ENCODE assay signal across 29 cellular contexts in the genomic region with DNA sequence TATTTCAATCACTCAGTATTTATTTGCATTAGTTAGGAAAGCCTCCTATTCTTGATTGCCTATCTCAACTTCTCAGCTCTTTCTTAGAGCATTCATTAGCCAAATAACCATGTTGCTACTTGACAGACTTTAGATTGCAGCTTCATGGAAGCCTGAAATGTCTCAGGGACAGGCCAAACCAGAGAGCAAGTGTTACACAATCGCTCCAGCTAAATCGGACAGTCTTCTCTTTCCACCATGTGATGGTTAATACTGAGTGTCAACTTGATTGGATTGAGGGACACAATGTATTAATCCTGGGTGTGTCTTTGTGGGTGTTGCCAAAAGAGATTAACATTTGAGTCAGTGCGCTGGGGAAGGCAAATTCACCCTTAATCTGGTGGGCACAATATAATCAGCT.
"Had no signal": no experiment of that assay in that cellular context is flagged by ENCODE, and none has a peak within 500 bp of the region (broad histone marks: within the 10 kb centered on the region; RNA-seq: fewer than 3 reads in every experiment).

No MANE protein-coding gene starts in this region.

- H3K4me1 Mint-ChIP-seq: activated B cell treated with CpG ODN at 0.5 μM for 24 hours; activated naive CD4-positive, alpha-beta T cell treated with anti-CD3 and anti-CD28 coated beads, Interleukin-2, amount 50 U/mL, for 24 hours; central memory CD8-positive, alpha-beta T cell had no signal

- H3K36me3 ChIP-seq: ascending aorta, Peyer's patch, SJSA1 had no signal

- DNase-seq: activated B cell treated with CpG ODN at 0.5 μM for 24 hours; activated CD4-positive, alpha-beta T cell treated with anti-CD3 and anti-CD28 coated beads for 1 hour; activated CD4-positive, alpha-beta T cell treated with anti-CD3 and anti-CD28 coated beads, Interleukin-2, amount 10 ng/mL, durations not matched to agents 24 days and 14 days; activated CD4-positive, alpha-beta T cell treated with anti-CD3 and anti-CD28 coated beads, Interleukin-2, amount 50 U/mL, for 48 hours; activated CD8-positive, alpha-beta memory T cell treated with anti-CD3 and anti-CD28 coated beads, Interleukin-2, amount 10 ng/mL, durations not matched to agents 7 days and 5 days; activated effector memory CD4-positive, alpha-beta T cell treated with Interleukin-2 at 50 U/mL for 16 hours; activated naive CD4-positive, alpha-beta T cell; activated T-cell treated with anti-CD3 and anti-CD28 coated beads, Interleukin-2, amount 50 U/mL, for 24 hours; amniotic stem cell; body of pancreas; NCI-H1092; NCI-H1417; NCI-H2029; NCI-H2107; NCI-H2171 treated with DMSO at 0.1 percent for 48 hours; NCI-H345; NCI-H510A; NCI-H526 treated with DMSO at 0.1 percent for 48 hours; Peyer's patch; SHP77; SW 1271 had no signal

- H3K4me3 ChIP-seq: ascending aorta, body of pancreas, Peyer's patch, SJSA1 had no signal

- H3K9me3 ChIP-seq: ascending aorta, body of pancreas, Peyer's patch, SJSA1 had no signal

- H3K27ac Mint-ChIP-seq: activated B cell treated with CpG ODN at 0.5 μM for 24 hours; activated CD4-positive, alpha-beta T cell treated with anti-CD3 and anti-CD28 coated beads, Interleukin-2, amount 10 ng/mL, durations not matched to agents 24 days and 14 days; activated CD8-positive, alpha-beta memory T cell treated with anti-CD3 and anti-CD28 coated beads, Interleukin-2, amount 10 ng/mL, durations not matched to agents 7 days and 5 days; activated naive CD4-positive, alpha-beta T cell treated with anti-CD3 and anti-CD28 coated beads, Interleukin-2, amount 50 U/mL, for 24 hours; activated T-cell treated with anti-CD3 and anti-CD28 coated beads, Interleukin-2, amount 50 U/mL, for 24 hours; activated T-helper 1 cell treated with anti-CD3 and anti-CD28 coated beads, Interleukin-12 subunit alpha, Interleukin-12 subunit beta, Interleukin-2, Interleukin-4 antibody, amounts not matched to agents 30 ng/mL and 10 ng/mL and 1 ng/mL, durations not matched to agents 14 hours and 24 hours and 36 hours had no signal

- H3K4me3 Mint-ChIP-seq: activated B cell treated with CpG ODN at 0.5 μM for 24 hours; activated CD4-positive, alpha-beta T cell treated with anti-CD3 and anti-CD28 coated beads, Interleukin-2, amount 10 ng/mL, durations not matched to agents 24 days and 14 days; activated CD8-positive, alpha-beta memory T cell treated with anti-CD3 and anti-CD28 coated beads, Interleukin-2, amount 10 ng/mL, durations not matched to agents 7 days and 5 days; activated naive CD4-positive, alpha-beta T cell treated with anti-CD3 and anti-CD28 coated beads, Interleukin-2, amount 50 U/mL, for 24 hours; activated T-cell treated with anti-CD3 and anti-CD28 coated beads, Interleukin-2, amount 50 U/mL, for 24 hours; activated T-helper 1 cell treated with anti-CD3 and anti-CD28 coated beads, Interleukin-12 subunit alpha, Interleukin-12 subunit beta, Interleukin-2, Interleukin-4 antibody, amounts not matched to agents 30 ng/mL and 10 ng/mL and 1 ng/mL, durations not matched to agents 14 hours and 24 hours and 36 hours; central memory CD8-positive, alpha-beta T cell had no signal

- H3K4me1 ChIP-seq: body of pancreas, Peyer's patch had no signal

- H3K27me3 ChIP-seq: ascending aorta, body of pancreas, Peyer's patch, SJSA1 had no signal

- H3K36me3 Mint-ChIP-seq: activated naive CD4-positive, alpha-beta T cell treated with anti-CD3 and anti-CD28 coated beads, Interleukin-2, amount 50 U/mL, for 24 hours had no signal

- H3K27me3 Mint-ChIP-seq: activated CD8-positive, alpha-beta memory T cell treated with anti-CD3 and anti-CD28 coated beads, Interleukin-2, amount 10 ng/mL, durations not matched to agents 7 days and 5 days had no signal

- ATAC-seq: activated CD8-positive, alpha-beta memory T cell treated with anti-CD3 and anti-CD28 coated beads, Interleukin-2, amount 10 ng/mL, durations not matched to agents 7 days and 5 days; body of pancreas; SK-N-SH treated with all-trans-retinoic acid at 6 μM for 48 hours had no signal

- H3K27ac ChIP-seq: ascending aorta, body of pancreas, KMS-11, Peyer's patch, RWPE1, SJSA1 had no signal

- H3K9me3 Mint-ChIP-seq: activated B cell treated with CpG ODN at 0.5 μM for 24 hours; activated naive CD4-positive, alpha-beta T cell treated with anti-CD3 and anti-CD28 coated beads, Interleukin-2, amount 50 U/mL, for 24 hours; activated T-cell treated with anti-CD3 and anti-CD28 coated beads, Interleukin-2, amount 50 U/mL, for 24 hours; activated T-helper 1 cell treated with anti-CD3 and anti-CD28 coated beads, Interleukin-12 subunit alpha, Interleukin-12 subunit beta, Interleukin-2, Interleukin-4 antibody, amounts not matched to agents 30 ng/mL and 10 ng/mL and 1 ng/mL, durations not matched to agents 14 hours and 24 hours and 36 hours had no signal
